Comparison of ENCODE assay signal across 1 cellular context in genomic region chr19:28685802-28686201, GRCh38.
A peak's percentile ranks its signal among the peaks of the same experiment; 100 is the strongest.
TF ChIP-seq lines count a peak whose summit lies in the region.

No MANE protein-coding gene starts in this region.

TF ChIP-seq in K562, 482 proteins besides CTCF, POLR2A, EP300 and RAD21 (continued from another document and continues in another):
- TF ChIP-seq ZNF436 (CRISPR knock-in tag; IDR thresholded peaks at IDR 0.05) = no peak
- no peak for TF ChIP-seq ATF2 (CRISPR knock-in tag; IDR thresholded peaks at IDR 0.05)
- no peak for TF ChIP-seq NEUROD1 (IDR thresholded peaks at IDR 0.05; ENCODE audit: borderline replicate concordance, low read depth, low read length, partially characterized antibody)
- no peak for TF ChIP-seq ZHX1 (conservative IDR thresholded peaks at IDR 0.05; ENCODE audit: low read length)
- no peak for TF ChIP-seq ZNF282 (CRISPR knock-in tag; IDR thresholded peaks at IDR 0.05)
- no peak for TF ChIP-seq ZNF408 (CRISPR knock-in tag; IDR thresholded peaks at IDR 0.05; ENCODE audit: low read depth)
- no peak for TF ChIP-seq ID3 (CRISPR knock-in tag; IDR thresholded peaks at IDR 0.05)
- TF ChIP-seq ID3 (tag; IDR thresholded peaks at IDR 0.05) = no peak
- TF ChIP-seq SMARCC2 (IDR thresholded peaks at IDR 0.05; ENCODE audit: low read depth) = peak; percentile 83
- no peak for TF ChIP-seq MCM7 (IDR thresholded peaks at IDR 0.05)
- no peak for TF ChIP-seq TOE1 (IDR thresholded peaks at IDR 0.05; ENCODE audit: borderline replicate concordance)
- TF ChIP-seq TOE1 (CRISPR knock-in tag; IDR thresholded peaks at IDR 0.05; ENCODE audit: borderline replicate concordance, low read depth) = no peak
- TF ChIP-seq ZNF740 (CRISPR knock-in tag; IDR thresholded peaks at IDR 0.05) = no peak
- TF ChIP-seq ZNF740 (tag; IDR thresholded peaks at IDR 0.05) = no peak
- TF ChIP-seq EGR1 (conservative IDR thresholded peaks at IDR 0.05) = no peak
- no peak for TF ChIP-seq IRF1 (CRISPR knock-in tag; IDR thresholded peaks at IDR 0.05; ENCODE audit: borderline replicate concordance)
- no peak for TF ChIP-seq HNRNPK (IDR thresholded peaks at IDR 0.05; ENCODE audit: low read depth, low read length, poor library complexity, severe bottlenecking)
- TF ChIP-seq NFE2 (IDR thresholded peaks at IDR 0.05; ENCODE audit: low read depth) = 0 out of 2 replicates have a peak, but pooled peaks have one; percentile 28
- no peak for TF ChIP-seq PHB (CRISPR knock-in tag; IDR thresholded peaks at IDR 0.05)
- TF ChIP-seq ZNF518B (CRISPR knock-in tag; IDR thresholded peaks at IDR 0.05) = no peak
- TF ChIP-seq SRSF9 (IDR thresholded peaks at IDR 0.05; ENCODE audit: borderline replicate concordance, low read depth, low read length) = no peak
- no peak for TF ChIP-seq MTA1 (IDR thresholded peaks at IDR 0.05; ENCODE audit: borderline replicate concordance)
- TF ChIP-seq FOXJ2 (tag; IDR thresholded peaks at IDR 0.05) = no peak
- no peak for TF ChIP-seq RNF219 (CRISPR knock-in tag; IDR thresholded peaks at IDR 0.05)
- no peak for TF ChIP-seq POU5F1 (IDR thresholded peaks at IDR 0.05; ENCODE audit: borderline replicate concordance, low read depth, low read length, partially characterized antibody)
- no peak for TF ChIP-seq PTBP1 (IDR thresholded peaks at IDR 0.05; ENCODE audit: low read depth, low read length)
- peak; percentile 94 for TF ChIP-seq ARID1B (IDR thresholded peaks at IDR 0.05)
- peak; percentile 89 for TF ChIP-seq SMARCA4 (IDR thresholded peaks at IDR 0.05)
- TF ChIP-seq TCF7L2 (IDR thresholded peaks at IDR 0.05; ENCODE audit: low read depth, low read length) = no peak
- no peak for TF ChIP-seq ZNF316 (IDR thresholded peaks at IDR 0.05)
- peak; percentile 20 for TF ChIP-seq CCNT2 (IDR thresholded peaks at IDR 0.05; ENCODE audit: borderline replicate concordance, extremely low read depth, insufficient read length, low read depth, low read length)
- no peak for TF ChIP-seq NR1H2 (CRISPR knock-in tag; IDR thresholded peaks at IDR 0.05)
- TF ChIP-seq HNRNPLL (IDR thresholded peaks at IDR 0.05; ENCODE audit: low read depth, low read length, poor library complexity, severe bottlenecking) = no peak
- TF ChIP-seq POLR2AphosphoS5 (IDR thresholded peaks at IDR 0.05; ENCODE audit: control insufficient read depth, insufficient read depth, low read depth, low read length) = 0 out of 2 replicates have a peak, but pooled peaks have one; percentile 33
- TF ChIP-seq ZNF253 (CRISPR knock-in tag; conservative IDR thresholded peaks at IDR 0.05) = no peak
- TF ChIP-seq SUPT5H (IDR thresholded peaks at IDR 0.05) = no peak
- no peak for TF ChIP-seq CC2D1A (IDR thresholded peaks at IDR 0.05)
- TF ChIP-seq BACH1 (tag; IDR thresholded peaks at IDR 0.05) = no peak
- TF ChIP-seq PHF21A (IDR thresholded peaks at IDR 0.05; ENCODE audit: borderline replicate concordance, low read depth) = no peak
- no peak for TF ChIP-seq NFIC (IDR thresholded peaks at IDR 0.05)
- no peak for TF ChIP-seq ZNF197 (CRISPR knock-in tag; IDR thresholded peaks at IDR 0.05; ENCODE audit: low read depth)
- TF ChIP-seq CBFA2T2 (conservative IDR thresholded peaks at IDR 0.05) = peak; percentile 61
- TF ChIP-seq CEBPG (CRISPR knock-in tag; IDR thresholded peaks at IDR 0.05) = 0 out of 2 replicates have a peak, but pooled peaks have one; percentile 8
- peak in 1 of 2 experiments; percentile 35; a peak in 1 of 4 replicates for TF ChIP-seq CEBPG (tag; conservative IDR thresholded peaks at IDR 0.05 in 1 of 2, IDR thresholded peaks at IDR 0.05 in 1 of 2)
- no peak for TF ChIP-seq ZNF75A (CRISPR knock-in tag; IDR thresholded peaks at IDR 0.05)
- no peak for TF ChIP-seq ZC3H8 (IDR thresholded peaks at IDR 0.05)
- TF ChIP-seq MED1 (CRISPR knock-in tag; IDR thresholded peaks at IDR 0.05; ENCODE audit: borderline replicate concordance) = no peak
- TF ChIP-seq ETS1 (conservative IDR thresholded peaks at IDR 0.05; ENCODE audit: control insufficient read depth, low read depth, low read length) = no peak
